Comparison of ENCODE assay signal across 9 cellular contexts in genomic region chr7:128167791-128168666, GRCh38.
DNase-seq lines count a peak whose midpoint lies in the region; ATAC-seq and TF ChIP-seq lines count a peak whose summit lies in the region.
"Had no signal": no experiment of that assay in that cellular context is flagged by ENCODE, and none has a peak within 500 bp of the region (broad histone marks: within the 10 kb centered on the region; RNA-seq: fewer than 3 reads in every experiment).

No MANE protein-coding gene starts in this region.

- peaks cover 80% of the 10 kb centered on the region for H3K27me3 Mint-ChIP-seq in osteocyte (ENCODE audit: unreplicated experiment)

- H3K4me3 ChIP-seq in BLaER1 treated with 17β-estradiol and CSF1 and Interleukin-3, amounts not matched to agents 10 nM and 100 nM: peak overlapping the region; percentile 58 to 73 (median 63)
- peak overlapping the region; percentile 33 for H3K4me3 ChIP-seq in epithelial cell of proximal tubule (ENCODE audit: low read depth, low read length)

- H4K20me1 ChIP-seq in BLaER1 treated with 17β-estradiol and CSF1 and Interleukin-3, amounts not matched to agents 10 nM and 100 nM: peaks cover 0 to 36% (median 6%) of the 10 kb centered on the region in 11 experiments; a peak in 11 of 22 replicates

- no peak overlapping the region for H3K27ac Mint-ChIP-seq in osteocyte (ENCODE audit: unreplicated experiment)

- peaks cover 0 to 23% (median 4%) of the 10 kb centered on the region in 11 experiments; a peak in 8 of 22 replicates for H3K9me3 ChIP-seq in BLaER1 treated with 17β-estradiol and CSF1 and Interleukin-3, amounts not matched to agents 10 nM and 100 nM (replicated peaks in 1 of 11)

- H3K4me2 ChIP-seq in BLaER1 treated with 17β-estradiol and CSF1 and Interleukin-3, amounts not matched to agents 10 nM and 100 nM: peak overlapping the region; percentile 94 to 100 (median 99)

- peak overlapping the region; percentile 67 for H3K4me3 Mint-ChIP-seq in osteocyte (ENCODE audit: unreplicated experiment)

- peaks cover 61 to 79% (median 73%) of the 10 kb centered on the region in 11 experiments for H3K27me3 ChIP-seq in BLaER1 treated with 17β-estradiol and CSF1 and Interleukin-3, amounts not matched to agents 10 nM and 100 nM

- TF ChIP-seq CTCF in epithelial cell of proximal tubule (conservative IDR thresholded peaks at IDR 0.05; ENCODE audit: low read depth, low read length) (no peak), osteocyte (IDR thresholded peaks at IDR 0.05) (no peak)

- peaks cover 18 to 43% (median 33%) of the 10 kb centered on the region in 10 experiments; a peak in 19 of 20 replicates for H3K4me1 ChIP-seq in BLaER1 treated with 17β-estradiol and CSF1 and Interleukin-3, amounts not matched to agents 10 nM and 100 nM

- DNase-seq in NCI-H69 (lab: John Stamatoyannopoulos, UW) (peak; percentile 74), epithelial cell of proximal tubule (ENCODE audit: low read depth) (no peak), osteocyte (ENCODE audit: extremely low spot score, unreplicated experiment) (no peak), cerebellar nuclear complex (lab: John Stamatoyannopoulos, UW) (no peak)
- DNase-seq: activated CD4-positive, alpha-beta T cell treated with anti-CD3 and anti-CD28 coated beads, Interleukin-2, amount 50 U/mL, for 4 hours had no signal

- peaks cover 16% of the 10 kb centered on the region for H3K4me1 Mint-ChIP-seq in osteocyte (ENCODE audit: unreplicated experiment)

- H3K36me3 Mint-ChIP-seq in osteocyte (ENCODE audit: unreplicated experiment): no peaks in the 10 kb centered on the region

- no peaks in the 10 kb centered on the region for H3K36me3 ChIP-seq in BLaER1 treated with 17β-estradiol and CSF1 and Interleukin-3, amounts not matched to agents 10 nM and 100 nM

- ATAC-seq in HG03097 (IDR thresholded peaks at IDR 0.05; ENCODE audit: low FRiP score, unreplicated experiment): no peak
- ATAC-seq in GM19328 (IDR thresholded peaks at IDR 0.05; ENCODE audit: unreplicated experiment): no peak
- no peak for ATAC-seq in GM19035 (IDR thresholded peaks at IDR 0.05; ENCODE audit: unreplicated experiment)

- no peak overlapping the region for H3K27ac ChIP-seq in BLaER1 treated with 17β-estradiol and CSF1 and Interleukin-3, amounts not matched to agents 10 nM and 100 nM

- H3K9ac ChIP-seq in BLaER1 treated with 17β-estradiol and CSF1 and Interleukin-3, amounts not matched to agents 10 nM and 100 nM: peak overlapping the region in 3 of 11 experiments; percentile 64 to 71 (median 66); a peak in 3 of 22 replicates

- H3K9me3 Mint-ChIP-seq in osteocyte (ENCODE audit: unreplicated experiment): no peaks in the 10 kb centered on the region
